Comparison of ENCODE assay signal across 19 cellular contexts in the genomic region with DNA sequence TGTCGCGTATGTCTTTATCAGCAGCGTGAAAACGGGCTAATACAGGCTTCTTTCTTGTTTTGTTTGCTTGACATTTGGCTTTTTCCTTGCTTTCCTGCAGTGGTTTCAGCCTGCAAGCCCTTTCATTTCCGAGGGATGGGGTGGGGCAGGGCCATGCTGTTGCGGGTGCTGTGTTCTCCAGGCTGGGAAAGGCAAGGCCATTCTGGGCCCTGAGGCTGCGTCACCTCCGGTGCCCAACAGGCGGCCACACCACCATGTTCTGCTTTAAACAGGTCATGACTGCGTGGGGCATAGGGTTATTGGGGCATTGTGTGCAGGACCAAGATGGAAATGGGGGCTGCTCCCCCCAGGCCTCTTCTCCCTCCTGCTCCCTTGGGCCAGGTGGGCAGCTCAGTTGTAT. TPM values are rescaled to one million over a fixed set of nuclear protein-coding genes. Genes with fewer than 3 reads are reported as not detected.
DNase-seq lines count a peak whose midpoint lies in the region; FAIRE-seq and TF ChIP-seq lines count a peak whose summit lies in the region.
"Had no signal": no experiment of that assay in that cellular context is flagged by ENCODE, and none has a peak within 500 bp of the region (broad histone marks: within the 10 kb centered on the region; RNA-seq: fewer than 3 reads in every experiment).

No MANE protein-coding gene starts in this region.

- no peak overlapping the region for H3K4me3 ChIP-seq in GM06990 (replicated peaks; ENCODE audit: low read depth, low read length)
- no peak overlapping the region for H3K4me3 ChIP-seq in astrocyte (ENCODE audit: insufficient read depth, low read depth, low read length)
- H3K4me3 ChIP-seq: BLaER1, SJCRH30 had no signal

- H3T11ph ChIP-seq in H9 (ENCODE audit: low read length): no peak overlapping the region

- no peak overlapping the region; the same call in 1 of the 2 replicates for H3K14ac ChIP-seq in H9 (ENCODE audit: insufficient read depth, low read length)

- H3K36me3 Mint-ChIP-seq in H9 (ENCODE audit: insufficient read depth in 1 of 3, low read depth in 3 of 3) (peaks cover 0 to 4% (median 0%) of the 10 kb centered on the region in 3 experiments; a peak in 2 of 7 replicates), astrocyte (ENCODE audit: low read depth, unreplicated experiment) (peaks cover 2% of the 10 kb centered on the region)

- H3K9ac ChIP-seq in H9 (ENCODE audit: extremely low read depth, insufficient read length, low read length) (no peak overlapping the region), astrocyte (ENCODE audit: low read length) (no peak overlapping the region)
- H3K9ac ChIP-seq: BLaER1 had no signal

- H4K8ac ChIP-seq in H9 (replicated peaks; ENCODE audit: insufficient read length, low read depth, low read length): no peak overlapping the region

- H2BK20ac ChIP-seq in H9 (ENCODE audit: low read depth, low read length, poor library complexity, severe bottlenecking): no peak overlapping the region

- no peaks in the 10 kb centered on the region for H3K23me2 ChIP-seq in H9 (ENCODE audit: insufficient read length, low read depth, low read length, poor library complexity, severe bottlenecking)

- no peak overlapping the region for H3K23ac ChIP-seq in H9 (ENCODE audit: insufficient read length, low read depth, low read length)

- H3K79me1 ChIP-seq in H9 (ENCODE audit: insufficient read depth, low read depth, low read length, poor library complexity, severe bottlenecking): no peaks in the 10 kb centered on the region

- no peak overlapping the region for H4K91ac ChIP-seq in H9 (ENCODE audit: insufficient read length, low read depth, low read length)

- no peak overlapping the region for H2BK120ac ChIP-seq in H9 (ENCODE audit: low read depth, low read length, poor library complexity, severe bottlenecking)

- no CpG with 5 or more reads among the region's 10 CpGs for WGBS in H9 (ENCODE audit: extremely low coverage, insufficient read length, low lambda C conversion rate)

- H3K4me1 ChIP-seq in H9 (ENCODE audit: insufficient read depth, low read length): no peaks in the 10 kb centered on the region; the same call in 1 of the 2 replicates
- H3K4me1 ChIP-seq in astrocyte (ENCODE audit: insufficient read depth, low read length): no peaks in the 10 kb centered on the region
- H3K4me1 ChIP-seq: SJCRH30 had no signal

- H2AK5ac ChIP-seq in H9 (ENCODE audit: insufficient read length, low read length): no peak overlapping the region

- TF ChIP-seq CTCF in GM06990 (IDR thresholded peaks at IDR 0.05; ENCODE audit: insufficient read depth, low read length, poor library complexity, severe bottlenecking): peak; percentile 29
- peak; percentile 52 for TF ChIP-seq CTCF in H9 (conservative IDR thresholded peaks at IDR 0.05)
- TF ChIP-seq CTCF in astrocyte (IDR thresholded peaks at IDR 0.05; ENCODE audit: insufficient read depth, low read depth, low read length): no peak

- no peak for DNase-seq in GM06990 (ENCODE audit: extremely low read depth, insufficient read length)
- DNase-seq in H9: peak; percentile 58
- DNase-seq in astrocyte (ENCODE audit: low read depth): no peak
- DNase-seq in islet precursor cell: peak; percentile 53
- DNase-seq in foreskin melanocyte: no peak
- DNase-seq in GM19239 (ENCODE audit: insufficient read length, low spot score): no peak
- no peak for DNase-seq in NCI-H345 treated with DMSO at 0.1 percent for 48 hours (lab: John Stamatoyannopoulos, UW; ENCODE audit: unreplicated experiment)
- no peak for DNase-seq in EL
- DNase-seq: CD8-positive, alpha-beta memory T cell; DND-41; GDM1; NCI-H1105 treated with DMSO at 0.1 percent for 48 hours; NCI-H187; NCI-H69; PC-3; SJCRH30 had no signal

- FAIRE-seq in astrocyte (lab: Jason Lieb, UNC) (no peak), GM19239 (lab: Jason Lieb, UNC) (no peak)
- FAIRE-seq: D721Med had no signal

- H2AFZ ChIP-seq in H9 (ENCODE audit: low read length) (no peak overlapping the region), astrocyte (ENCODE audit: low read depth, low read length) (no peak overlapping the region)

- H3K56ac ChIP-seq in H9 (ENCODE audit: insufficient read length, low read depth, low read length): no peak overlapping the region

- no peak overlapping the region for H2BK5ac ChIP-seq in H9 (ENCODE audit: insufficient read length, low read length)

- no peak overlapping the region for H2BK15ac ChIP-seq in H9 (ENCODE audit: low read depth, low read length)

- H3K4me1 Mint-ChIP-seq in H9 (peaks cover under 1 to 2% of the 10 kb centered on the region in 2 experiments; a peak in 1 of 4 replicates), astrocyte (ENCODE audit: low read depth, unreplicated experiment) (no peaks in the 10 kb centered on the region)
- H3K4me1 Mint-ChIP-seq: IgD-negative memory B cell had no signal

- H4K5ac ChIP-seq in H9 (ENCODE audit: insufficient read length, low read depth, low read length): no peak overlapping the region

- no peak overlapping the region for H3K4ac ChIP-seq in H9 (ENCODE audit: low read depth, low read length)

- H2BK12ac ChIP-seq in H9 (ENCODE audit: insufficient read length, low read depth, low read length): no peak overlapping the region

- H3K27ac ChIP-seq in H9 (ENCODE audit: insufficient read length, low read depth, low read length): no peak overlapping the region
- H3K27ac ChIP-seq in astrocyte (ENCODE audit: low read depth, low read length): no peak overlapping the region
- H3K27ac ChIP-seq: BLaER1, SJCRH30 had no signal

- H3K79me2 ChIP-seq in H9 (ENCODE audit: insufficient read depth, low read length): no peaks in the 10 kb centered on the region
- no peaks in the 10 kb centered on the region for H3K79me2 ChIP-seq in astrocyte (ENCODE audit: insufficient read depth, low read length)

- H4K20me1 ChIP-seq in H9 (ENCODE audit: control insufficient read depth, insufficient read depth, insufficient read length) (no peaks in the 10 kb centered on the region), astrocyte (ENCODE audit: insufficient read depth, low read length) (no peaks in the 10 kb centered on the region)
- H4K20me1 ChIP-seq: BLaER1 had no signal

- H3K4me3 Mint-ChIP-seq in H9 (no peak overlapping the region), astrocyte (ENCODE audit: unreplicated experiment) (no peak overlapping the region)
- H3K4me3 Mint-ChIP-seq: CD8-positive, alpha-beta memory T cell; IgD-negative memory B cell had no signal

- peaks cover 6% of the 10 kb centered on the region in 2 experiments; a peak in 3 of 5 replicates for H3K9me3 Mint-ChIP-seq in H9
- H3K9me3 Mint-ChIP-seq in astrocyte (ENCODE audit: unreplicated experiment): peaks cover 3% of the 10 kb centered on the region

- H3K36me3 ChIP-seq in GM06990 (ENCODE audit: control insufficient read depth, insufficient read depth, low read length): no peaks in the 10 kb centered on the region
- H3K36me3 ChIP-seq in astrocyte (ENCODE audit: insufficient read depth, low read length): no peaks in the 10 kb centered on the region
- H3K36me3 ChIP-seq: BLaER1, SJCRH30 had no signal

- no peaks in the 10 kb centered on the region for H3K9me3 ChIP-seq in H9 (ENCODE audit: control insufficient read depth, low read depth, low read length)
- no peaks in the 10 kb centered on the region for H3K9me3 ChIP-seq in astrocyte (ENCODE audit: insufficient read depth, low read depth, low read length)
- H3K9me3 ChIP-seq: BLaER1, SJCRH30 had no signal

- no peak overlapping the region for H3K27ac Mint-ChIP-seq in H9
- peak overlapping the region; percentile 80 for H3K27ac Mint-ChIP-seq in astrocyte (ENCODE audit: unreplicated experiment)
- H3K27ac Mint-ChIP-seq: IgD-negative memory B cell had no signal

- H3K27me3 Mint-ChIP-seq in H9 (ENCODE audit: low read depth) (peaks cover under 1% of the 10 kb centered on the region), astrocyte (ENCODE audit: low read depth, unreplicated experiment) (peaks cover 3% of the 10 kb centered on the region)

- H3K27me3 ChIP-seq in GM06990 (replicated peaks; ENCODE audit: control insufficient read depth, insufficient read depth, low read length) (no peaks in the 10 kb centered on the region; the same call in 1 of the 2 replicates), H9 (ENCODE audit: insufficient read depth, low read length) (no peaks in the 10 kb centered on the region), astrocyte (ENCODE audit: insufficient read depth, low read length) (no peaks in the 10 kb centered on the region)
- H3K27me3 ChIP-seq: BLaER1, SJCRH30 had no signal

- H3K18ac ChIP-seq in H9 (ENCODE audit: insufficient read length, low read depth, low read length): no peak overlapping the region

- H3K4me2 ChIP-seq in H9 (ENCODE audit: insufficient read depth, insufficient read length, low read length) (no peak overlapping the region), astrocyte (ENCODE audit: low read length) (no peak overlapping the region)
- H3K4me2 ChIP-seq: BLaER1 had no signal

RNA-seq across cellular contexts. Expression of gene PLB1, which starts 38.6 kb away (rescaled TPM):
- 0.42 TPM in 1 of 2 replicates, not detected in the other for total RNA-seq in H9 (2021)
- total RNA-seq in astrocyte: 0.98 and 1.9 TPM in 2 replicates

Comparison
In these comparisons a context has a peak if more than half of its experiments do, and no peak if none do; other contexts are left out.
1. DNase-seq: peak in H9 (single experiment) and islet precursor cell (single experiment); none in GM06990 (single experiment), astrocyte (single experiment), foreskin melanocyte (single experiment), GM19239 (single experiment), NCI-H345 treated with DMSO at 0.1 percent for 48 hours (single experiment) and EL (single experiment).